Comparison of ENCODE assay signal across 21 cellular contexts in genomic region chr11:27456802-27457329, GRCh38. TPM values are rescaled to one million over a fixed set of nuclear protein-coding genes. Genes with fewer than 3 reads are reported as not detected.
DNase-seq lines count a peak whose midpoint lies in the region; ATAC-seq and TF ChIP-seq lines count a peak whose summit lies in the region.
"Had no signal": no experiment of that assay in that cellular context is flagged by ENCODE, and none has a peak within 500 bp of the region (broad histone marks: within the 10 kb centered on the region; RNA-seq: fewer than 3 reads in every experiment).

No MANE protein-coding gene starts in this region.

- H2AK5ac ChIP-seq in mesendoderm (ENCODE audit: low read length), result no peak overlapping the region

- in situ Hi-C loops in gastrocnemius medialis (cut with MboI; ENCODE audit: low sequenced_read_pairs in 4 of 4), result no loop called here

- H3K9me3 ChIP-seq in Caco-2 (no peaks in the 10 kb centered on the region), PC-3 (ENCODE audit: low read length) (no peaks in the 10 kb centered on the region), endodermal cell (ENCODE audit: control insufficient read depth, low read length) (peaks cover 22% of the 10 kb centered on the region), gastrocnemius medialis (no peaks in the 10 kb centered on the region), upper lobe of right lung (no peaks in the 10 kb centered on the region)
- H3K9me3 ChIP-seq: pancreas, sigmoid colon had no signal

- H2AFZ ChIP-seq in PC-3 (ENCODE audit: low read length), result no peak overlapping the region

- no peak for TF ChIP-seq POLR2A in gastrocnemius medialis (IDR thresholded peaks at IDR 0.05)

- H3K4ac ChIP-seq in mesendoderm (ENCODE audit: low read depth, low read length), result no peak overlapping the region

- peaks cover 12% of the 10 kb centered on the region for H3K79me1 ChIP-seq in mesendoderm (ENCODE audit: low read length)

- H3K79me2 ChIP-seq in PC-3 (ENCODE audit: low read length) (peaks cover 81% of the 10 kb centered on the region), mesendoderm (ENCODE audit: control insufficient read depth, insufficient read depth, low read length) (peaks cover 27% of the 10 kb centered on the region)

- intact Hi-C loops in Caco-2 (cut with micrococcal nuclease; ENCODE audit: unreplicated experiment) (no loop called here), PC-3 (cut with micrococcal nuclease) (loop anchor here (1.0 kb wide), 1 partner anchor 7 kb away; no protein-coding TSS in a partner anchor), gastrocnemius medialis (cut with DNase I; ENCODE audit: low total_unique reads) (no loop called here), upper lobe of right lung (cut with DNase I) (no loop called here)

- no peaks in the 10 kb centered on the region for H3K36me3 ChIP-seq in Caco-2 (ENCODE audit: control insufficient read depth, insufficient read depth, low read length)
- no peaks in the 10 kb centered on the region for H3K36me3 ChIP-seq in PC-3 (ENCODE audit: low read depth, low read length)
- H3K36me3 ChIP-seq in endodermal cell (ENCODE audit: control insufficient read depth, insufficient read depth, low read length), result peaks cover 14% of the 10 kb centered on the region
- no peaks in the 10 kb centered on the region for H3K36me3 ChIP-seq in mesendoderm (ENCODE audit: control insufficient read depth, insufficient read depth, low read length)
- no peaks in the 10 kb centered on the region for H3K36me3 ChIP-seq in gastrocnemius medialis
- no peaks in the 10 kb centered on the region for H3K36me3 ChIP-seq in upper lobe of right lung
- H3K36me3 ChIP-seq: pancreas, sigmoid colon had no signal

- POLR2A ChIA-PET in Caco-2 (lab: Charles Lee) (no interaction called here), PC-3 (lab: Charles Lee; ENCODE audit: unreplicated experiment) (interaction anchor here (0.6 to 0.7 kb wide), 4 partner anchors 12 to 50 kb away, joined by 3 to 9 read pairs (median 4); no protein-coding TSS in a partner anchor)

- H3K36me3 Mint-ChIP-seq in Caco-2 (ENCODE audit: insufficient read depth, unreplicated experiment), result peaks cover 6% of the 10 kb centered on the region
- H3K36me3 Mint-ChIP-seq in endodermal cell (ENCODE audit: low read depth), result peaks cover 26% of the 10 kb centered on the region
- H3K36me3 Mint-ChIP-seq: activated CD8-positive, alpha-beta memory T cell treated with anti-CD3 and anti-CD28 coated beads, Interleukin-2, amount 10 ng/mL, durations not matched to agents 7 days and 5 days; activated naive CD8-positive, alpha-beta T cell treated with anti-CD3 and anti-CD28 coated beads, Interleukin-2, amount 10 ng/mL, durations not matched to agents 7 days and 5 days; stimulated activated effector memory CD8-positive, alpha-beta T cell treated with anti-CD3 and anti-CD28 coated beads, Interleukin-12 subunit alpha, Interleukin-12 subunit beta, amount 100 ng/mL, for 72 hours had no signal

- H3K23ac ChIP-seq in mesendoderm (ENCODE audit: low read length), result no peak overlapping the region

- no peak overlapping the region for H2BK5ac ChIP-seq in mesendoderm (ENCODE audit: low read length)

- TF ChIP-seq CTCF in Caco-2 (IDR thresholded peaks at IDR 0.05; ENCODE audit: insufficient read depth in 1 of 2, low read depth in 1 of 2, low read length in 1 of 2, severe bottlenecking in 1 of 2, unreplicated experiment in 1 of 2), result no peak
- no peak for TF ChIP-seq CTCF in PC-3 (conservative IDR thresholded peaks at IDR 0.05; ENCODE audit: low read depth, low read length)
- no peak for TF ChIP-seq CTCF in endodermal cell (conservative IDR thresholded peaks at IDR 0.05)
- no peak for TF ChIP-seq CTCF in gastrocnemius medialis (IDR thresholded peaks at IDR 0.05 in 4 of 5, conservative IDR thresholded peaks at IDR 0.05 in 1 of 5)
- TF ChIP-seq CTCF in upper lobe of right lung (IDR thresholded peaks at IDR 0.05), result no peak

- H3K9me3 Mint-ChIP-seq in Caco-2 (ENCODE audit: unreplicated experiment) (peaks cover 10% of the 10 kb centered on the region), endodermal cell (peaks cover 19% of the 10 kb centered on the region)
- H3K9me3 Mint-ChIP-seq: activated CD4-positive, alpha-beta T cell treated with anti-CD3 and anti-CD28 coated beads, Interleukin-2, amount 10 ng/mL, durations not matched to agents 24 days and 14 days; CD4-positive, alpha-beta T cell; stimulated activated effector memory CD8-positive, alpha-beta T cell treated with anti-CD3 and anti-CD28 coated beads, Interleukin-12 subunit alpha, Interleukin-12 subunit beta, amount 100 ng/mL, for 72 hours had no signal

- H3K27me3 Mint-ChIP-seq in Caco-2 (ENCODE audit: insufficient read depth, unreplicated experiment) (no peaks in the 10 kb centered on the region), endodermal cell (ENCODE audit: insufficient read depth) (no peaks in the 10 kb centered on the region)
- H3K27me3 Mint-ChIP-seq: activated CD4-positive, alpha-beta T cell treated with anti-CD3 and anti-CD28 coated beads, Interleukin-2, amount 10 ng/mL, durations not matched to agents 24 days and 14 days; activated CD8-positive, alpha-beta memory T cell treated with anti-CD3 and anti-CD28 coated beads, Interleukin-2, amount 10 ng/mL, durations not matched to agents 7 days and 5 days had no signal

- no peaks in the 10 kb centered on the region for H3K9me2 ChIP-seq in PC-3 (replicated peaks; ENCODE audit: low read length)

- H3K4me2 ChIP-seq in PC-3 (ENCODE audit: low read length) (peak overlapping the region; percentile 79), mesendoderm (ENCODE audit: low read length) (no peak overlapping the region)

- H4K5ac ChIP-seq in mesendoderm (ENCODE audit: low read length), result no peak overlapping the region

- BruUV-seq in Caco-2 (replicated peaks; lab: Mats Ljungman, UMichigan) (no TSS peak), PC-3 (replicated peaks; lab: Mats Ljungman, UMichigan) (no TSS peak)

- peaks cover 43% of the 10 kb centered on the region for H3K4me1 Mint-ChIP-seq in Caco-2 (ENCODE audit: low read depth, unreplicated experiment)
- peaks cover 53% of the 10 kb centered on the region for H3K4me1 Mint-ChIP-seq in endodermal cell
- H3K4me1 Mint-ChIP-seq: activated CD4-positive, alpha-beta T cell treated with anti-CD3 and anti-CD28 coated beads, Interleukin-2, amount 10 ng/mL, durations not matched to agents 24 days and 14 days; activated CD8-positive, alpha-beta memory T cell treated with anti-CD3 and anti-CD28 coated beads, Interleukin-2, amount 10 ng/mL, durations not matched to agents 7 days and 5 days; activated naive CD8-positive, alpha-beta T cell treated with anti-CD3 and anti-CD28 coated beads, Interleukin-2, amount 10 ng/mL, durations not matched to agents 7 days and 5 days; stimulated activated effector memory CD8-positive, alpha-beta T cell treated with anti-CD3 and anti-CD28 coated beads, Interleukin-12 subunit alpha, Interleukin-12 subunit beta, amount 100 ng/mL, for 72 hours had no signal

- CTCF ChIA-PET in Caco-2 (lab: Charles Lee) (no interaction called here), PC-3 (lab: Charles Lee) (no interaction called here)

- H4K8ac ChIP-seq in mesendoderm (ENCODE audit: low read depth, low read length), result peak overlapping the region; percentile 76

- H3F3A ChIP-seq in PC-3 (ENCODE audit: low read length, unreplicated experiment), result peaks cover 6% of the 10 kb centered on the region

- ATAC-seq in PC-3, result peak; percentile 31
- no peak for ATAC-seq in gastrocnemius medialis
- no peak for ATAC-seq in upper lobe of right lung
- ATAC-seq: activated CD8-positive, alpha-beta memory T cell treated with anti-CD3 and anti-CD28 coated beads, Interleukin-2, amount 10 ng/mL, durations not matched to agents 7 days and 5 days; stimulated activated effector memory CD8-positive, alpha-beta T cell treated with anti-CD3 and anti-CD28 coated beads, Interleukin-12 subunit alpha, Interleukin-12 subunit beta, amount 100 ng/mL, for 72 hours had no signal

- H3K4me3 Mint-ChIP-seq in Caco-2 (ENCODE audit: unreplicated experiment) (no peak overlapping the region), endodermal cell (peak overlapping the region; percentile 18)
- H3K4me3 Mint-ChIP-seq: activated CD4-positive, alpha-beta T cell treated with anti-CD3 and anti-CD28 coated beads, Interleukin-2, amount 10 ng/mL, durations not matched to agents 24 days and 14 days; activated CD8-positive, alpha-beta memory T cell treated with anti-CD3 and anti-CD28 coated beads, Interleukin-2, amount 10 ng/mL, durations not matched to agents 7 days and 5 days; activated naive CD8-positive, alpha-beta T cell treated with anti-CD3 and anti-CD28 coated beads, Interleukin-2, amount 10 ng/mL, durations not matched to agents 7 days and 5 days; CD4-positive, alpha-beta T cell; stimulated activated effector memory CD8-positive, alpha-beta T cell treated with anti-CD3 and anti-CD28 coated beads, Interleukin-12 subunit alpha, Interleukin-12 subunit beta, amount 100 ng/mL, for 72 hours had no signal

- H3K27ac Mint-ChIP-seq in Caco-2 (ENCODE audit: unreplicated experiment) (peak overlapping the region; percentile 55), endodermal cell (no peak overlapping the region)
- H3K27ac Mint-ChIP-seq: activated CD4-positive, alpha-beta T cell treated with anti-CD3 and anti-CD28 coated beads, Interleukin-2, amount 10 ng/mL, durations not matched to agents 24 days and 14 days; activated CD8-positive, alpha-beta memory T cell treated with anti-CD3 and anti-CD28 coated beads, Interleukin-2, amount 10 ng/mL, durations not matched to agents 7 days and 5 days; activated naive CD8-positive, alpha-beta T cell treated with anti-CD3 and anti-CD28 coated beads, Interleukin-2, amount 10 ng/mL, durations not matched to agents 7 days and 5 days; CD4-positive, alpha-beta T cell; stimulated activated effector memory CD8-positive, alpha-beta T cell treated with anti-CD3 and anti-CD28 coated beads, Interleukin-12 subunit alpha, Interleukin-12 subunit beta, amount 100 ng/mL, for 72 hours had no signal

- no peak for DNase-seq in Caco-2
- DNase-seq in PC-3, result peak; percentile 48
- no peak for DNase-seq in endodermal cell
- DNase-seq in mesendoderm, result no peak
- DNase-seq in AG20443 (ENCODE audit: low spot score), result no peak
- DNase-seq in NCI-H1417 treated with DMSO at 0.1 percent for 48 hours (lab: John Stamatoyannopoulos, UW), result no peak
- DNase-seq in gastrocnemius medialis, result no peak
- no peak for DNase-seq in upper lobe of right lung
- DNase-seq: activated CD4-positive, alpha-beta T cell treated with anti-CD3 and anti-CD28 coated beads, Interleukin-2, amount 10 ng/mL, durations not matched to agents 24 days and 14 days; activated CD8-positive, alpha-beta memory T cell treated with anti-CD3 and anti-CD28 coated beads, Interleukin-2, amount 10 ng/mL, durations not matched to agents 7 days and 5 days; activated naive CD8-positive, alpha-beta T cell treated with anti-CD3 and anti-CD28 coated beads, Interleukin-2, amount 10 ng/mL, durations not matched to agents 7 days and 5 days; CD4-positive, alpha-beta T cell; DMS153; NCI-H1105 treated with DMSO at 0.1 percent for 48 hours; NCI-H524; pancreas; Right ventricle myocardium superior; sigmoid colon had no signal

- H3K18ac ChIP-seq in mesendoderm (ENCODE audit: low read length), result no peak overlapping the region

- no peak overlapping the region for H3K4me3 ChIP-seq in Caco-2 (ENCODE audit: low read depth, low read length)
- H3K4me3 ChIP-seq in PC-3 (ENCODE audit: low read length), result peak overlapping the region; percentile 37; the same call in 1 of the 2 replicates
- peak overlapping the region; percentile 6 for H3K4me3 ChIP-seq in endodermal cell (ENCODE audit: low read length)
- H3K4me3 ChIP-seq in mesendoderm (ENCODE audit: low read length), result no peak overlapping the region
- no peak overlapping the region for H3K4me3 ChIP-seq in gastrocnemius medialis
- H3K4me3 ChIP-seq in upper lobe of right lung, result no peak overlapping the region
- H3K4me3 ChIP-seq: lung, sigmoid colon had no signal

- peaks cover 34% of the 10 kb centered on the region for H3K4me1 ChIP-seq in Caco-2
- peaks cover 40% of the 10 kb centered on the region for H3K4me1 ChIP-seq in PC-3 (ENCODE audit: insufficient read depth, low read length)
- peaks cover 22% of the 10 kb centered on the region for H3K4me1 ChIP-seq in endodermal cell (ENCODE audit: control insufficient read depth, insufficient read depth, low read length)
- no peaks in the 10 kb centered on the region for H3K4me1 ChIP-seq in mesendoderm (ENCODE audit: control insufficient read depth, low read depth, low read length)
- H3K4me1 ChIP-seq in gastrocnemius medialis, result peaks cover 1% of the 10 kb centered on the region in 2 donors
- H3K4me1 ChIP-seq in upper lobe of right lung, result no peaks in the 10 kb centered on the region

- no peaks in the 10 kb centered on the region for H3K27me3 ChIP-seq in Caco-2 (replicated peaks; ENCODE audit: control insufficient read depth, insufficient read depth, low read length)
- H3K27me3 ChIP-seq in PC-3 (ENCODE audit: low read length), result no peaks in the 10 kb centered on the region
- H3K27me3 ChIP-seq in endodermal cell (ENCODE audit: control insufficient read depth, insufficient read depth, low read length, poor library complexity, severe bottlenecking), result no peaks in the 10 kb centered on the region
- no peaks in the 10 kb centered on the region for H3K27me3 ChIP-seq in mesendoderm (ENCODE audit: insufficient read depth, low read length, poor library complexity)
- H3K27me3 ChIP-seq in gastrocnemius medialis, result no peaks in the 10 kb centered on the region
- no peaks in the 10 kb centered on the region for H3K27me3 ChIP-seq in upper lobe of right lung
- H3K27me3 ChIP-seq: pancreas, sigmoid colon had no signal

- no peaks in the 10 kb centered on the region for H4K20me1 ChIP-seq in PC-3 (ENCODE audit: low read length)

- H2BK15ac ChIP-seq in mesendoderm (replicated peaks; ENCODE audit: low read depth), result no peak overlapping the region

- no peak overlapping the region for H3K56ac ChIP-seq in mesendoderm (ENCODE audit: low read length)

- H3K27ac ChIP-seq in PC-3 (ENCODE audit: low read length) (peak overlapping the region; percentile 69), endodermal cell (ENCODE audit: low read depth, low read length) (no peak overlapping the region), mesendoderm (ENCODE audit: low read depth, low read length) (no peak overlapping the region), gastrocnemius medialis (no peak overlapping the region), upper lobe of right lung (no peak overlapping the region)
- H3K27ac ChIP-seq: sigmoid colon had no signal

- no peak overlapping the region for H2BK120ac ChIP-seq in mesendoderm (ENCODE audit: low read depth, low read length)

- 0 out of 2 replicates have a peak overlapping the region, but pooled peaks have one; percentile 1 for H3K9ac ChIP-seq in PC-3 (ENCODE audit: low read length)
- no peak overlapping the region for H3K9ac ChIP-seq in endodermal cell (ENCODE audit: extremely low read depth, low read length, poor library complexity, severe bottlenecking)
- H3K9ac ChIP-seq in mesendoderm (ENCODE audit: low read length), result no peak overlapping the region

RNA-seq across cellular contexts. Expression of gene LGR4, which starts 15.7 kb away (rescaled TPM):
- 34.7 and 37.1 TPM in 2 replicates for total RNA-seq in Caco-2 (2022)
- total RNA-seq in PC-3 (2014; rRNA removed), result 13.5 and 14.5 TPM in 2 replicates
- total RNA-seq in endodermal cell, result 10 to 100 TPM; 73.7 to 75.6 TPM
- polyA plus RNA-seq in endodermal cell (2013, experiment 1 of 2), result 58.3 TPM
- polyA plus RNA-seq in endodermal cell (2013, experiment 2 of 2), result 53.9 TPM
- 13.6 TPM for polyA plus RNA-seq in mesendoderm (2013, experiment 1 of 2)
- polyA plus RNA-seq in mesendoderm (2013, experiment 2 of 2), result 15.2 TPM
- total RNA-seq in gastrocnemius medialis, result 10 to 100 TPM in 3 of 4 donors, 1 to 10 TPM in 1; 5.5 to 37.6 (median 11.8) TPM
- 7.5 TPM for total RNA-seq in upper lobe of right lung
- total RNA-seq: activated CD4-positive, alpha-beta T cell treated with anti-CD3 and anti-CD28 coated beads, Interleukin-2, amount 10 ng/mL, durations not matched to agents 24 days and 14 days; T-helper 1 cell treated with Interleukin-12 subunit alpha and Interleukin-12 subunit beta and Interleukin-4 antibody, amounts not matched to agents 30 ng/mL and 1 ng/mL, for 36 hours had no signal

RNA-seq across cellular contexts. Expression of gene LIN7C, which starts 49.7 kb away (rescaled TPM):
- total RNA-seq in Caco-2 (2022) (35.9 and 39.8 TPM in 2 replicates), PC-3 (2014; rRNA removed) (21.7 and 26.6 TPM in 2 replicates), endodermal cell (10 to 100 TPM; 28.3 to 39.6 TPM), gastrocnemius medialis (10 to 100 TPM; 10.6 to 22.8 (median 13.8) TPM), upper lobe of right lung (36.5 TPM)
- polyA plus RNA-seq in endodermal cell (2013, experiment 1 of 2), result 18.2 TPM
- 18.9 TPM for polyA plus RNA-seq in endodermal cell (2013, experiment 2 of 2)
- polyA plus RNA-seq in mesendoderm (2013, experiment 1 of 2), result 25.1 TPM
- polyA plus RNA-seq in mesendoderm (2013, experiment 2 of 2), result 23.9 TPM

Comparison
In these comparisons a context has a peak if more than half of its experiments do, and no peak if none do; other contexts are left out.
1. H3K4me3 ChIP-seq: peak in PC-3 (single experiment) and endodermal cell (single experiment); none in Caco-2 (single experiment), mesendoderm (single experiment), gastrocnemius medialis (0 of 4) and upper lobe of right lung (single experiment).